ENCODE assay signal across 32 cellular contexts in genomic region chr4:165766976-165767375, GRCh38.
"Had no signal": no experiment of that assay in that cellular context is flagged by ENCODE, and none has a peak within 500 bp of the region (broad histone marks: within the 10 kb centered on the region; RNA-seq: fewer than 3 reads in every experiment).

No MANE protein-coding gene starts in this region.

- ATAC-seq: activated CD8-positive, alpha-beta memory T cell treated with anti-CD3 and anti-CD28 coated beads, Interleukin-2, amount 10 ng/mL, durations not matched to agents 7 days and 5 days; activated naive CD8-positive, alpha-beta T cell treated with anti-CD3 and anti-CD28 coated beads, Interleukin-2, amount 50 U/mL, for 24 hours; Right ventricle myocardium inferior had no signal

- H2AFZ ChIP-seq: PC-9 had no signal

- FAIRE-seq: bronchial epithelial cell, RCC 7860 had no signal

- H3K4me3 ChIP-seq: PC-9 had no signal

- H3K4me2 ChIP-seq: PC-9 had no signal

- H3K27ac ChIP-seq: PC-9, RWPE1, WERI-Rb-1 had no signal

- H3K36me3 ChIP-seq: WERI-Rb-1 had no signal

- DNase-seq: activated CD4-positive, alpha-beta memory T cell treated with anti-CD3 and anti-CD28 coated beads, Interleukin-2, amount 10 ng/mL, durations not matched to agents 7 days and 5 days; activated CD4-positive, alpha-beta T cell treated with anti-CD3 and anti-CD28 coated beads for 1 hour; activated CD4-positive, alpha-beta T cell treated with anti-CD3 and anti-CD28 coated beads for 48 hours; activated CD4-positive, CD25-positive, alpha-beta regulatory T cell; activated CD8-positive, alpha-beta memory T cell treated with anti-CD3 and anti-CD28 coated beads for 24 hours; activated CD8-positive, alpha-beta memory T cell treated with anti-CD3 and anti-CD28 coated beads, Interleukin-2, amount 10 ng/mL, durations not matched to agents 7 days and 5 days; activated CD8-positive, alpha-beta memory T cell treated with anti-CD3 and anti-CD28 coated beads, Interleukin-2, amount 50 U/mL, for 48 hours; activated effector memory CD4-positive, alpha-beta T cell treated with Interleukin-2 at 50 U/mL for 16 hours; activated naive CD4-positive, alpha-beta T cell treated with anti-CD3 and anti-CD28 coated beads, Interleukin-2, amount 10 ng/mL, durations not matched to agents 7 days and 5 days; activated naive CD8-positive, alpha-beta T cell treated with anti-CD3 and anti-CD28 coated beads, Interleukin-2, amount 50 U/mL, for 24 hours; activated T-cell treated with anti-CD3 and anti-CD28 coated beads, Interleukin-2, amount 50 U/mL, for 48 hours; anterior cingulate cortex; Kasumi-1; KG1; MM.1S; NCI-H1092 treated with DMSO at 0.1 percent for 48 hours; NCI-H1417; NCI-H187; NCI-H345; NCI-H526; NCI-H774; NK-92 treated with Interleukin-12 subunit alpha and Interleukin-12 subunit beta, amount 100 ng/mL, for 24 hours; PC-9; SW 1271; T-helper 1 cell; T-helper 2 cell; T1000; WERI-Rb-1 had no signal
